In the genomic region with DNA sequence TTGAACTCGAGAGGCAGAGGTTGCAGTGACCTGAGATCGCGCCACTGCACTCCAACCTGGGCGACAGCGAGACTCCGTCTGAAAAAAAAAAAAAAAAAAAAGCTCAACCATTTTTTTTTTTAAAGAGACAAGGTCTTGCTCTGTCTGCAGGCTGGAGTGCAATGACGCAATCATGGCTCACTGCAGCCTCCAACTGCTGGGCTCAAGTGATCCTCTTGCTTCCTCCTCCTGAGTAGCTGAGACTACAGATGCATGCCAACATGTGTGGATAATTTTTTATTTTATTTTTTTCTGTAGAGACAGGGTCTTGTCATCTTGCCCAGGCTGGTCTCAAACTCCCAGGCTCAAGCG, we compare ENCODE assay signal across 8 cellular contexts. TPM values are rescaled to one million over a fixed set of nuclear protein-coding genes. Genes with fewer than 3 reads are reported as not detected.
DNase-seq lines count a peak whose midpoint lies in the region; ATAC-seq and TF ChIP-seq lines count a peak whose summit lies in the region.

No MANE protein-coding gene starts in this region.

- 20% methylated on average over 8 of the region's 8 CpGs for WGBS in smooth muscle cell (ENCODE audit: low lambda C conversion rate)

- CTCF ChIA-PET in activated CD4-positive, alpha-beta T cell treated with anti-CD3 and anti-CD28 coated beads for 36 hours (lab: Charles Lee), result interaction anchor here (0.6 to 3.2 kb wide), 5 partner anchors 8 to 386 kb away, joined by 3 to 11 read pairs (median 6); a partner anchor contains a TSS

- H3K36me3 ChIP-seq in RWPE2 (ENCODE audit: low read depth), result peaks cover 73% of the 10 kb centered on the region
- no peaks in the 10 kb centered on the region for H3K36me3 ChIP-seq in smooth muscle cell (ENCODE audit: low read depth)

- peak overlapping the region; percentile 53 for H3K4me3 Mint-ChIP-seq in activated CD4-positive, alpha-beta T cell treated with anti-CD3 and anti-CD28 coated beads for 36 hours

- H3K9me3 Mint-ChIP-seq in activated CD4-positive, alpha-beta T cell treated with anti-CD3 and anti-CD28 coated beads for 36 hours (ENCODE audit: low read depth), result no peaks in the 10 kb centered on the region

- peak overlapping the region; percentile 33 for H3K9ac ChIP-seq in smooth muscle cell (ENCODE audit: low read depth)

- intact Hi-C loops in activated CD4-positive, alpha-beta T cell treated with anti-CD3 and anti-CD28 coated beads for 36 hours (cut with DNase I, micrococcal nuclease), result loop anchor here in 1 of 2 experiments (1.0 kb wide), 1 partner anchor 20 kb away; no protein-coding TSS in a partner anchor

- peak; percentile 79 for ATAC-seq in activated CD4-positive, alpha-beta T cell treated with anti-CD3 and anti-CD28 coated beads for 36 hours
- no peak for ATAC-seq in RWPE2 (ENCODE audit: low read depth)
- ATAC-seq in GM19023 (IDR thresholded peaks at IDR 0.05; ENCODE audit: unreplicated experiment), result no peak
- no peak for ATAC-seq in HG02840 (IDR thresholded peaks at IDR 0.05; ENCODE audit: low FRiP score, unreplicated experiment)

- H2AFZ ChIP-seq in smooth muscle cell (ENCODE audit: low read depth), result no peak overlapping the region

- DNase-seq in activated CD4-positive, alpha-beta T cell treated with anti-CD3 and anti-CD28 coated beads for 36 hours, result peak; percentile 73
- DNase-seq in activated CD4-positive, alpha-beta T cell treated with anti-CD3 and anti-CD28 coated beads, Interleukin-2, amount 50 U/mL, for 4 hours, result no peak
- DNase-seq in RWPE2 (ENCODE audit: low spot score) (no peak), fibroblast of pulmonary artery (ENCODE audit: low read depth) (peak; percentile 91), smooth muscle cell (lab: John Stamatoyannopoulos, UW; ENCODE audit: unreplicated experiment) (no peak), superior temporal gyrus (ENCODE audit: extremely low spot score) (no peak)

- H3K79me2 ChIP-seq in smooth muscle cell (ENCODE audit: low read depth), result peaks cover 40% of the 10 kb centered on the region

- H3K4me1 ChIP-seq in RWPE2 (ENCODE audit: insufficient read depth, poor library complexity, severe bottlenecking) (peaks cover 34% of the 10 kb centered on the region), smooth muscle cell (ENCODE audit: low read depth) (no peaks in the 10 kb centered on the region)

- no peaks in the 10 kb centered on the region for H3K27me3 ChIP-seq in RWPE2 (ENCODE audit: insufficient read depth, poor library complexity, severe bottlenecking)
- H3K27me3 ChIP-seq in smooth muscle cell (ENCODE audit: low read depth), result no peaks in the 10 kb centered on the region

- H4K20me1 ChIP-seq in smooth muscle cell (ENCODE audit: low read depth), result peaks cover 48% of the 10 kb centered on the region

- no peak overlapping the region for H3K4me3 ChIP-seq in RWPE2 (ENCODE audit: severe bottlenecking)
- H3K4me3 ChIP-seq in fibroblast of pulmonary artery (replicated peaks; ENCODE audit: low read depth, low read length), result no peak overlapping the region
- H3K4me3 ChIP-seq in smooth muscle cell, result no peak overlapping the region

- H3F3A ChIP-seq in smooth muscle cell (ENCODE audit: low read depth), result peaks cover 31% of the 10 kb centered on the region

- POLR2A ChIA-PET in activated CD4-positive, alpha-beta T cell treated with anti-CD3 and anti-CD28 coated beads for 36 hours (lab: Charles Lee), result interaction anchor here (0.6 to 1.5 kb wide), 4 partner anchors 11 to 614 kb away, joined by 3 to 5 read pairs (median 4); a partner anchor contains a TSS

- H3K4me1 Mint-ChIP-seq in activated CD4-positive, alpha-beta T cell treated with anti-CD3 and anti-CD28 coated beads for 36 hours, result peaks cover 8% of the 10 kb centered on the region

- peaks cover 13% of the 10 kb centered on the region for H3K27me3 Mint-ChIP-seq in activated CD4-positive, alpha-beta T cell treated with anti-CD3 and anti-CD28 coated beads for 36 hours

- H3K27ac ChIP-seq in RWPE2 (ENCODE audit: poor library complexity, severe bottlenecking) (peak overlapping the region; percentile 97), smooth muscle cell (ENCODE audit: low read depth) (peak overlapping the region; percentile 96)

- H3K9me3 ChIP-seq in RWPE2 (ENCODE audit: severe bottlenecking) (no peaks in the 10 kb centered on the region), smooth muscle cell (replicated peaks; ENCODE audit: low read depth) (no peaks in the 10 kb centered on the region)

- H3K36me3 Mint-ChIP-seq in activated CD4-positive, alpha-beta T cell treated with anti-CD3 and anti-CD28 coated beads for 36 hours (ENCODE audit: low read depth), result no peaks in the 10 kb centered on the region

- peak overlapping the region; percentile 71 for H3K27ac Mint-ChIP-seq in activated CD4-positive, alpha-beta T cell treated with anti-CD3 and anti-CD28 coated beads for 36 hours

- TF ChIP-seq CTCF in RWPE2 (IDR thresholded peaks at IDR 0.05; ENCODE audit: poor library complexity, severe bottlenecking), result no peak
- no peak for TF ChIP-seq CTCF in fibroblast of pulmonary artery (IDR thresholded peaks at IDR 0.05; ENCODE audit: low read length, missing control alignments)
- TF ChIP-seq CTCF in smooth muscle cell (IDR thresholded peaks at IDR 0.05; ENCODE audit: borderline replicate concordance, insufficient read depth, poor library complexity, severe bottlenecking), result no peak

- peak overlapping the region; percentile 69 for H3K4me2 ChIP-seq in smooth muscle cell

RNA-seq across cellular contexts. Expression of a gene that starts 10.3 kb away (rescaled TPM):
- 1 to 10 TPM; 1.6 to 2.5 TPM for total RNA-seq in activated CD4-positive, alpha-beta T cell treated with anti-CD3 and anti-CD28 coated beads for 36 hours
- 44.3 and 65.6 TPM in 2 replicates for total RNA-seq in smooth muscle cell
- polyA plus RNA-seq in smooth muscle cell, result 200 TPM in 2 replicates

RNA-seq across cellular contexts. Expression of a gene that starts 21.8 kb away (rescaled TPM):
- 100 to 1,000 TPM; 317 to 374 TPM for total RNA-seq in activated CD4-positive, alpha-beta T cell treated with anti-CD3 and anti-CD28 coated beads for 36 hours
- 42.8 and 48.9 TPM in 2 replicates for total RNA-seq in smooth muscle cell
- polyA plus RNA-seq in smooth muscle cell, result 74.5 and 95.2 TPM in 2 replicates

RNA-seq across cellular contexts. Expression of a gene that starts 55.0 kb away (rescaled TPM):
- total RNA-seq in activated CD4-positive, alpha-beta T cell treated with anti-CD3 and anti-CD28 coated beads for 36 hours, result 100 to 1,000 TPM; 150 to 178 TPM
- 415 and 441 TPM in 2 replicates for total RNA-seq in smooth muscle cell
- polyA plus RNA-seq in smooth muscle cell, result 527 and 558 TPM in 2 replicates

Comparison
In these comparisons a context has a peak if more than half of its experiments do, and no peak if none do; other contexts are left out.
1. DNase-seq: peak in activated CD4-positive, alpha-beta T cell treated with anti-CD3 and anti-CD28 coated beads for 36 hours (single experiment) and fibroblast of pulmonary artery (single experiment); none in activated CD4-positive, alpha-beta T cell treated with anti-CD3 and anti-CD28 coated beads, Interleukin-2, amount 50 U/mL, for 4 hours (0 of 2), RWPE2 (single experiment), smooth muscle cell (single experiment) and superior temporal gyrus (single experiment).
2. RNA of a gene that starts 10.3 kb away (total RNA-seq): 44.3 to 65.6 TPM in smooth muscle cell; 1.6 to 2.5 TPM in activated CD4-positive, alpha-beta T cell treated with anti-CD3 and anti-CD28 coated beads for 36 hours; every median in the first group is over 10 times any median in the second.